Comparison of ENCODE assay signal across 9 cellular contexts in the genomic region with DNA sequence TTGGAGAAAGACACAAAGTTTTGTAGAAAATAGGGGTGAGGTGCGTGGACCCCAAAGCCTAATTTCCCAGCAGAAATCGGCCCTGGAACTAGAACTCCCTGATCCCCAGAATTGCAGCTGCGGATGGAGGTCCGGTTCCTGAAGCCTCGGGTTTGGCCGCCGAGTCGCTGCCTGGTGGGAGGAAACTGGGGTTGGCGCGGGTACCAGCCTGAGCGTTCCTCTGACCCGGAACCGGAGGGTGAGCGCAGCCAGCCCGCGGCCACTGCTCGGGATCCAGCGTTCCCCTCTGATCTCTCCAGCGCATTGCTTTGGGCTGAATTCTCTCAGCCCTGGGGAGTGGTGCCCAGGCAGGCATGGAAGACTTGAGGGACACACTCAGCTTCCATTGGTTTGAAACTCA. TPM values are rescaled to one million over a fixed set of nuclear protein-coding genes. Genes with fewer than 3 reads are reported as not detected.
DNase-seq lines count a peak whose midpoint lies in the region; ATAC-seq and TF ChIP-seq lines count a peak whose summit lies in the region.
"Had no signal": no experiment of that assay in that cellular context is flagged by ENCODE, and none has a peak within 500 bp of the region (broad histone marks: within the 10 kb centered on the region; RNA-seq: fewer than 3 reads in every experiment).

No MANE protein-coding gene starts in this region.

- H3K4me3 ChIP-seq in dorsolateral prefrontal cortex (peak overlapping the region; percentile 53 to 83 (median 69)), muscle layer of duodenum (ENCODE audit: low read depth in 1 of 2, low read length in 2 of 2) (peak overlapping the region; percentile 49 to 82), aorta (ENCODE audit: low read length in 2 of 2) (peak overlapping the region; percentile 57 to 79)
- H3K4me3 ChIP-seq: SJSA1 had no signal

- H3K36me3 ChIP-seq in muscle layer of duodenum (ENCODE audit: control insufficient read depth in 1 of 2, insufficient read depth in 2 of 2, low read length in 2 of 2) (no peaks in the 10 kb centered on the region), aorta (ENCODE audit: control insufficient read depth in 1 of 2, insufficient read depth in 2 of 2, low read length in 1 of 2) (no peaks in the 10 kb centered on the region)
- H3K36me3 ChIP-seq: SJSA1 had no signal

- H3K27me3 ChIP-seq in dorsolateral prefrontal cortex (peaks cover 0 to 8% (median 0%) of the 10 kb centered on the region in 45 donors), muscle layer of duodenum (ENCODE audit: low read depth, low read length) (peaks cover 5% of the 10 kb centered on the region), aorta (ENCODE audit: control insufficient read depth in 1 of 2, insufficient read depth in 2 of 2, low read length in 1 of 2) (no peaks in the 10 kb centered on the region)

- ATAC-seq in aorta (ENCODE audit: low FRiP score) (no peak), HG03457 (IDR thresholded peaks at IDR 0.05; ENCODE audit: unreplicated experiment) (no peak)

- H3K27ac ChIP-seq in dorsolateral prefrontal cortex (peak overlapping the region in 42 of 59 donors; percentile 7 to 86 (median 68)), muscle layer of duodenum (ENCODE audit: low read length) (no peak overlapping the region), aorta (ENCODE audit: low read depth in 1 of 2, low read length in 2 of 2) (no peak overlapping the region)
- H3K27ac ChIP-seq: SJSA1 had no signal

- H3K4me1 ChIP-seq in muscle layer of duodenum (ENCODE audit: control insufficient read depth in 1 of 2, insufficient read depth in 2 of 2, low read length in 2 of 2) (peaks cover 0 to 7% of the 10 kb centered on the region in 2 donors), aorta (ENCODE audit: control insufficient read depth in 1 of 2, insufficient read depth in 2 of 2, low read length in 2 of 2) (peaks cover 0 to 3% of the 10 kb centered on the region in 2 donors)

- DNase-seq in stimulated activated CD4-positive, alpha-beta T cell treated with anti-CD3 and anti-CD28 coated beads, Interleukin-4, amount 100 ng/mL, for 1 hour: peak; percentile 1
- DNase-seq in stimulated activated CD4-positive, alpha-beta T cell treated with anti-CD3 and anti-CD28 coated beads, Interleukin-4, amount 100 ng/mL, for 24 hours: no peak
- DNase-seq in dorsolateral prefrontal cortex (peak in 6 of 10 donors; percentile 9 to 52 (median 24)), aorta (peak; percentile 51 to 76), middle frontal gyrus (ENCODE audit: extremely low spot score, low spot score) (no peak), GDM1 (lab: John Stamatoyannopoulos, UW) (no peak)

- TF ChIP-seq CTCF in dorsolateral prefrontal cortex (IDR thresholded peaks at IDR 0.05 in 54 of 56, conservative IDR thresholded peaks at IDR 0.05 in 2 of 56; ENCODE audit: low read depth in 1 of 56, partially characterized antibody in 56 of 56): no peak

- H3K9me3 ChIP-seq in muscle layer of duodenum (ENCODE audit: control insufficient read depth in 1 of 2, low read length in 2 of 2) (peaks cover 0 to 2% of the 10 kb centered on the region in 2 donors), aorta (ENCODE audit: control insufficient read depth, low read length) (no peaks in the 10 kb centered on the region)
- H3K9me3 ChIP-seq: SJSA1 had no signal

- intact Hi-C loops in dorsolateral prefrontal cortex (cut with DNase I) (no loop called here), aorta (cut with DNase I) (loop anchor here in 1 of 2 donors (5.0 to 10.0 kb wide), 2 partner anchors 444 to 537 kb away; no protein-coding TSS in a partner anchor)

- WGBS in aorta, 2 donors: 3 to 6% methylated on average over 19 of the region's 19 CpGs

RNA-seq across cellular contexts. Expression of gene ST6GALNAC5, which starts 1.6 kb away (rescaled TPM):
- total RNA-seq in dorsolateral prefrontal cortex (10 to 100 TPM in 119 of 120 experiments, 1 to 10 TPM in 1; 9.2 to 78.8 (median 45.6) TPM), aorta (10 to 100 TPM in 1 of 2 donors, 1 to 10 TPM in 1; 9.8 to 11.7 TPM)
- polyA plus RNA-seq in aorta: 1 to 10 TPM; 2.6 to 3.6 TPM
- total RNA-seq: SJSA1 had no signal

Comparison
In these comparisons a context has a peak if more than half of its experiments do, and no peak if none do; other contexts are left out.
1. DNase-seq: peak in stimulated activated CD4-positive, alpha-beta T cell treated with anti-CD3 and anti-CD28 coated beads, Interleukin-4, amount 100 ng/mL, for 1 hour (single experiment), dorsolateral prefrontal cortex (6 of 10) and aorta (2 of 2); none in stimulated activated CD4-positive, alpha-beta T cell treated with anti-CD3 and anti-CD28 coated beads, Interleukin-4, amount 100 ng/mL, for 24 hours (single experiment), middle frontal gyrus (single experiment) and GDM1 (single experiment).
2. H3K27ac ChIP-seq: peak in dorsolateral prefrontal cortex (42 of 59); none in muscle layer of duodenum (single experiment) and aorta (0 of 2).
3. Peak in every context shown above with its lines, with median percentiles within 50 percentile points of each other: H3K4me3 ChIP-seq.